Comparison of ENCODE assay signal across 1 cellular context in genomic region chr12:11070999-11071398, GRCh38.
TF ChIP-seq lines count a peak whose summit lies in the region.

No MANE protein-coding gene starts in this region.

TF ChIP-seq in HepG2, 621 proteins besides CTCF, POLR2A, EP300 and RAD21:
- TF ChIP-seq, protein P1, sequence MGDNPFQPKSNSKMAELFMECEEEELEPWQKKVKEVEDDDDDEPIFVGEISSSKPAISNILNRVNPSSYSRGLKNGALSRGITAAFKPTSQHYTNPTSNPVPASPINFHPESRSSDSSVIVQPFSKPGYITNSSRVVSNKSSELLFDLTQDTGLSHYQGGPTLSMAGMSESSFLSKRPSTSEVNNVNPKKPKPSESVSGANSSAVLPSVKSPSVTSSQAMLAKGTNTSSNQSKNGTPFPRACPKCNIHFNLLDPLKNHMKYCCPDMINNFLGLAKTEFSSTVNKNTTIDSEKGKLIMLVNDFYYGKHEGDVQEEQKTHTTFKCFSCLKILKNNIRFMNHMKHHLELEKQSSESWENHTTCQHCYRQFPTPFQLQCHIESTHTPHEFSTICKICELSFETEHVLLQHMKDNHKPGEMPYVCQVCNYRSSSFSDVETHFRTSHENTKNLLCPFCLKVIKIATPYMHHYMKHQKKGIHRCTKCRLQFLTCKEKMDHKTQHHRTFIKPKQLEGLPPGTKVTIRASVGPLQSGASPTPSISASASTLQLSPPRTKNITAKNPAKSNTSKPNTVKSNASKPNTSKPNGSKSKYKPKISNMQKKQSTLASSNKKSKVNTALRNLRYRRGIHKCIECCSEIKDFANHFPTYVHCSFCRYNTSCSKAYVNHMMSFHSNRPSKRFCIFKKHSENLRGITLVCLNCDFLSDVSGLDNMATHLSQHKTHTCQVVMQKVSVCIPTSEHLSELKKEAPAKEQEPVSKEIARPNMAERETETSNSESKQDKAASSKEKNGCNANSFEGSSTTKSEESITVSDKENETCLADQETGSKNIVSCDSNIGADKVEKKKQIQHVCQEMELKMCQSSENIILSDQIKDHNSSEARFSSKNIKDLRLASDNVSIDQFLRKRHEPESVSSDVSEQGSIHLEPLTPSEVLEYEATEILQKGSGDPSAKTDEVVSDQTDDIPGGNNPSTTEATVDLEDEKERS (CRISPR knock-in tag; IDR thresholded peaks at IDR 0.05), result no peak
- TF ChIP-seq KDM5A (IDR thresholded peaks at IDR 0.05; ENCODE audit: borderline replicate concordance, low read length), result no peak
- no peak for TF ChIP-seq SMARCC2 (IDR thresholded peaks at IDR 0.05)
- no peak for TF ChIP-seq FOXA3 (CRISPR knock-in tag; IDR thresholded peaks at IDR 0.05)
- no peak for TF ChIP-seq DBP (CRISPR knock-in tag; IDR thresholded peaks at IDR 0.05; ENCODE audit: not compliant biosample characterization)
- TF ChIP-seq FOXO4 (CRISPR knock-in tag; conservative IDR thresholded peaks at IDR 0.05), result no peak
- no peak for TF ChIP-seq ZNF672 (CRISPR knock-in tag; IDR thresholded peaks at IDR 0.05)
- TF ChIP-seq ZNF816 (CRISPR knock-in tag; IDR thresholded peaks at IDR 0.05; ENCODE audit: borderline replicate concordance), result no peak
- TF ChIP-seq RFXAP (CRISPR knock-in tag; IDR thresholded peaks at IDR 0.05; ENCODE audit: borderline replicate concordance), result no peak
- no peak for TF ChIP-seq ZSCAN31 (CRISPR knock-in tag; IDR thresholded peaks at IDR 0.05; ENCODE audit: low read depth)
